Comparison of ENCODE assay signal across 1 cellular context in the genomic region with DNA sequence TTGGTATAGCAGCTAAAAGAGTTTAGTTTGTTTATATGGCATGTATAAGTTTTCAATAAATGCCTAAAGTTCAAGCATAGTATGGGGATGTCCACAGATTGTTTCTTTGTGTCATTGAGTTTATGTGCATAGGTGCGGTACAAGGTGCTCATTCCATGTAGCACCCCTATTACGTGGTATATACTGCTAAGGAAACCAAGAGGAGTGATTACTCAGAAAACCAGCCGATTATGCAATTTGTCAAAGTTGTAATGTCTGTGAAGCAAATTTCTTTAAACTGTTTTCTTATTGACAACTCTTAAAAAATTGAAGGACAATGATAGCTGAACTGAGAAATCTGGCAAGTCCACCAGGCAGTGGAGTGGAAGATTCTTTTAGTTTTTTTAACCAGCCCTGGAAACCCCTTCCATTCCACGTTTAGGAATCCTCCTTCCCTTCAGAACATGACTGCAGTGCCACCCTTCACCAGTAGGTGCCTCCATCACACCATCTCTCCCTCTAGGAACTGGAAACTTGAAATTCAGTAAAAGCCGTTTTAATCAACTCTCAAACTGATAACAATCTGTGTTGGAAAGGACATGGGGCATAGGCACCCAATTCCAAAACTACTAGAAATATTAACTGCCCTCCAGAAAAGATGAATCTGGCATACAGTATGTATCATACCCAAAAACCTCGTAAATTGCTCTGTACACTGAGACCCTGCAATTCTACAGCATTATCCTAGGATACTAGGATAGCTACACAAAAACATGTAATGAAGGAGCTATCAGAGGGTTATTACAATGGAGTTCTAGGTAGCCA.
A peak's percentile ranks its signal among the peaks of the same experiment; 100 is the strongest.
TF ChIP-seq lines count a peak whose summit lies in the region.

No MANE protein-coding gene starts in this region.

TF ChIP-seq in K562, 482 proteins besides CTCF, POLR2A, EP300 and RAD21 (continued from another document):
- TF ChIP-seq, protein P1, sequence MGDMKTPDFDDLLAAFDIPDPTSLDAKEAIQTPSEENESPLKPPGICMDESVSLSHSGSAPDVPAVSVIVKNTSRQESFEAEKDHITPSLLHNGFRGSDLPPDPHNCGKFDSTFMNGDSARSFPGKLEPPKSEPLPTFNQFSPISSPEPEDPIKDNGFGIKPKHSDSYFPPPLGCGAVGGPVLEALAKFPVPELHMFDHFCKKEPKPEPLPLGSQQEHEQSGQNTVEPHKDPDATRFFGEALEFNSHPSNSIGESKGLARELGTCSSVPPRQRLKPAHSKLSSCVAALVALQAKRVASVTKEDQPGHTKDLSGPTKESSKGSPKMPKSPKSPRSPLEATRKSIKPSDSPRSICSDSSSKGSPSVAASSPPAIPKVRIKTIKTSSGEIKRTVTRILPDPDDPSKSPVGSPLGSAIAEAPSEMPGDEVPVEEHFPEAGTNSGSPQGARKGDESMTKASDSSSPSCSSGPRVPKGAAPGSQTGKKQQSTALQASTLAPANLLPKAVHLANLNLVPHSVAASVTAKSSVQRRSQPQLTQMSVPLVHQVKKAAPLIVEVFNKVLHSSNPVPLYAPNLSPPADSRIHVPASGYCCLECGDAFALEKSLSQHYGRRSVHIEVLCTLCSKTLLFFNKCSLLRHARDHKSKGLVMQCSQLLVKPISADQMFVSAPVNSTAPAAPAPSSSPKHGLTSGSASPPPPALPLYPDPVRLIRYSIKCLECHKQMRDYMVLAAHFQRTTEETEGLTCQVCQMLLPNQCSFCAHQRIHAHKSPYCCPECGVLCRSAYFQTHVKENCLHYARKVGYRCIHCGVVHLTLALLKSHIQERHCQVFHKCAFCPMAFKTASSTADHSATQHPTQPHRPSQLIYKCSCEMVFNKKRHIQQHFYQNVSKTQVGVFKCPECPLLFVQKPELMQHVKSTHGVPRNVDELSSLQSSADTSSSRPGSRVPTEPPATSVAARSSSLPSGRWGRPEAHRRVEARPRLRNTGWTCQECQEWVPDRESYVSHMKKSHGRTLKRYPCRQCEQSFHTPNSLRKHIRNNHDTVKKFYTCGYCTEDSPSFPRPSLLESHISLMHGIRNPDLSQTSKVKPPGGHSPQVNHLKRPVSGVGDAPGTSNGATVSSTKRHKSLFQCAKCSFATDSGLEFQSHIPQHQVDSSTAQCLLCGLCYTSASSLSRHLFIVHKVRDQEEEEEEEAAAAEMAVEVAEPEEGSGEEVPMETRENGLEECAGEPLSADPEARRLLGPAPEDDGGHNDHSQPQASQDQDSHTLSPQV (IDR thresholded peaks at IDR 0.05): 0 out of 2 replicates have a peak, but pooled peaks have one; percentile 21
- TF ChIP-seq ARNT (IDR thresholded peaks at IDR 0.05): peak in 1 of 2 experiments; percentile 66; a peak in 1 of 4 replicates
